10 cellular contexts compared by ENCODE assay signal in the genomic region with DNA sequence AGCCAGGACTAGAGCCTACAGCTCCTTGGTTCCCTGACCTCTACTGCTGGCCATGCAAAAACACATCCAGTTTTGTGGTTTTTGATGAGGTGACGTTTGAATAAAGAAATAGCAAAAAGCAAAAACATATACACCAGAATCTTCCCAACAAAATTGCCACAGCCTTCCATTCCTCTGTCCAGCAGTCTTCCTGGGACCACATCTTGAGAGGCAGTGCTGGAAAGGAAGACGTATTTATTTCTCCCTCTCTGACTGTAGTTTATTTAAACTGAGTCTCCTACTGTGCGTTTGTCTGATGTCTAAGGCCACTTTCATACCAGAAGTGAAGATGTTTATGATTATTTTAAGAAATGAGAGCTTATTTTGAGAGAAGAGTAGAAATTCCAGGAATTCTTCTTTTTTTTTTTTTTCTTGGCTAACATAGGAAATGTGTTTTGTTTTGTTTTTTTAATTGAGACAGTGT.
A peak's percentile ranks its signal among the peaks of the same experiment; 100 is the strongest.
DNase-seq lines count a peak whose midpoint lies in the region; ATAC-seq, FAIRE-seq and TF ChIP-seq lines count a peak whose summit lies in the region.
"Had no signal": no experiment of that assay in that cellular context is flagged by ENCODE, and none has a peak within 500 bp of the region (broad histone marks: within the 10 kb centered on the region; RNA-seq: fewer than 3 reads in every experiment).

No MANE protein-coding gene starts in this region.

- ATAC-seq in heart left ventricle (peak in 2 of 4 donors; percentile 15 to 35), left ventricle myocardium superior (no peak), HG03457 (IDR thresholded peaks at IDR 0.05; ENCODE audit: unreplicated experiment) (no peak), GM18868 (IDR thresholded peaks at IDR 0.05; ENCODE audit: unreplicated experiment) (no peak)

- H3K4me1 ChIP-seq in heart left ventricle (peaks cover 0 to 27% (median 14%) of the 10 kb centered on the region in 12 donors), muscle layer of duodenum (ENCODE audit: control insufficient read depth in 1 of 2, insufficient read depth in 2 of 2, low read length in 2 of 2) (peaks cover 7 to 9% of the 10 kb centered on the region in 2 donors)

- TF ChIP-seq CTCF in heart left ventricle (IDR thresholded peaks at IDR 0.05) (no peak), chondrocyte (IDR thresholded peaks at IDR 0.05) (no peak)

- H3K36me3 ChIP-seq in heart left ventricle = peaks cover 0 to 22% (median 0%) of the 10 kb centered on the region in 9 donors
- H3K36me3 ChIP-seq in muscle layer of duodenum (ENCODE audit: control insufficient read depth in 1 of 2, insufficient read depth in 2 of 2, low read length in 2 of 2) = peaks cover 0 to 5% of the 10 kb centered on the region in 2 donors

- H3K9me3 Mint-ChIP-seq in chondrocyte (ENCODE audit: low read depth) = no peaks in the 10 kb centered on the region

- DNase-seq in heart left ventricle = no peak
- no peak for DNase-seq in left ventricle myocardium superior
- no peak for DNase-seq in chondrocyte (ENCODE audit: low spot score)
- peak; percentile 14 for DNase-seq in urothelium cell line (ENCODE audit: low spot score)
- no peak for DNase-seq in NCI-H1694 (lab: John Stamatoyannopoulos, UW)
- DNase-seq: activated naive CD4-positive, alpha-beta T cell had no signal

- H3K27me3 ChIP-seq in heart left ventricle = no peaks in the 10 kb centered on the region
- H3K27me3 ChIP-seq in muscle layer of duodenum (ENCODE audit: low read depth, low read length) = no peaks in the 10 kb centered on the region

- H3K27ac ChIP-seq in heart left ventricle (peak overlapping the region in 11 of 12 donors; percentile 26 to 82 (median 60)), muscle layer of duodenum (ENCODE audit: low read length) (peak overlapping the region; percentile 10)
- H3K27ac ChIP-seq: VCaP had no signal

- 67 to 75% (median 70%) methylated on average over 3 of the region's 3 CpGs for WGBS in heart left ventricle, 4 donors

- no peak for TF ChIP-seq POLR2A in heart left ventricle (IDR thresholded peaks at IDR 0.05)

- intact Hi-C loops in heart left ventricle (cut with DNase I) = loop anchor here in 2 of 10 donors (5.0 to 10.0 kb wide), 2 partner anchors 113 to 116 kb away; a partner anchor contains a TSS
- intact Hi-C loops in left ventricle myocardium superior (cut with micrococcal nuclease) = no loop called here

- FAIRE-seq in urothelium cell line (lab: Jason Lieb, UNC) = no peak

- peaks cover 2% of the 10 kb centered on the region for H3K36me3 Mint-ChIP-seq in chondrocyte (ENCODE audit: low read depth)

- H3K9me3 ChIP-seq in heart left ventricle (no peaks in the 10 kb centered on the region), muscle layer of duodenum (ENCODE audit: control insufficient read depth in 1 of 2, low read length in 2 of 2) (no peaks in the 10 kb centered on the region)

- H3K4me1 Mint-ChIP-seq in chondrocyte (ENCODE audit: low read depth) = peaks cover 43% of the 10 kb centered on the region

- H3K27me3 Mint-ChIP-seq in chondrocyte (ENCODE audit: low read depth) = no peaks in the 10 kb centered on the region

- peak overlapping the region; percentile 66 for H3K4me3 Mint-ChIP-seq in chondrocyte (ENCODE audit: unreplicated experiment)

- H3K4me3 ChIP-seq in heart left ventricle = peak overlapping the region in 2 of 12 donors; percentile 11 to 35
- no peak overlapping the region for H3K4me3 ChIP-seq in muscle layer of duodenum (ENCODE audit: low read depth in 1 of 2, low read length in 2 of 2)

- peak overlapping the region; percentile 98 for H3K27ac Mint-ChIP-seq in chondrocyte (ENCODE audit: unreplicated experiment)
